12 cellular contexts compared by ENCODE assay signal in the genomic region with DNA sequence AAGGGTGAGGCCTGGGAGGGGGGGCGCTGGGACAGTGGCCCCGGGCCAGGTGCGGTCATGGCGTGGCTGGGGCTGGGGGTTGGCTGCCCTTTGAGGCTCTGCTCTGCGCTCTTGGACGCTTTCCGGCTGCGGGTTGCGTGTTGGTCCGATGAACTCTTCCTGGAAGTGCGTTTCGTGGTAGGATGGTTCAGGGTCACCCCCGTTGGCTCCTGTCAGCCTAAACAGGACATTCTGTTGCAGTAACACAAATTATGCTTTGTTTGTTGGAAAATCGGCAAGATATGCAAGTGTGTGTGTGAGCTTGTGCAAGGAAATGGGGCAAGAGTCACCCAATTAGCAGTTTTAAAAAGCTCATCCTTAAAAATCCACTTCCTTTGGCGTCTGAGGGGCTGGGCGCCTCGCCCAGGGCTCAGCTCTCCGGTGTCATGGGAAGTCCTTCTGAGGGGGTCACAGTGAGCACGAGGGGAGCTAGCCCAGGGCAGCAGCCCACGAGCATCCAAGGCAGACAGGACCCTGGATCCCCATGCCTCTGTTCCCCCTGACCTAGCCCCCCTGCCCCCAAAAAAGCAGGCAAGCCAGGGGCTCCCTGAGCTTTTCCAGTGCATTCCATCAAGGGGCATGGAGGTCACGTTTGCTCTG. TPM values are rescaled to one million over a fixed set of nuclear protein-coding genes. Genes with fewer than 3 reads are reported as not detected.
DNase-seq lines count a peak whose midpoint lies in the region; ATAC-seq, FAIRE-seq and TF ChIP-seq lines count a peak whose summit lies in the region.
"Had no signal": no experiment of that assay in that cellular context is flagged by ENCODE, and none has a peak within 500 bp of the region (broad histone marks: within the 10 kb centered on the region; RNA-seq: fewer than 3 reads in every experiment).

No MANE protein-coding gene starts in this region.

- H3K4me1 ChIP-seq in heart right ventricle = peaks cover 0 to 19% (median 8%) of the 10 kb centered on the region in 9 donors
- H3K4me1 ChIP-seq in small intestine (ENCODE audit: control insufficient read depth in 2 of 2, insufficient read depth in 1 of 2, low read depth in 1 of 2, low read length in 1 of 2) = no peaks in the 10 kb centered on the region

- H3K27me3 ChIP-seq in heart right ventricle (peaks cover 0 to 19% (median 0%) of the 10 kb centered on the region in 7 donors), small intestine (ENCODE audit: control insufficient read depth in 2 of 2, insufficient read depth in 2 of 2, low read length in 2 of 2) (no peaks in the 10 kb centered on the region)

- H3K27ac ChIP-seq in heart right ventricle (no peak overlapping the region), small intestine (ENCODE audit: low read depth in 1 of 2, low read length in 1 of 2) (peak overlapping the region in 1 of 2 donors; percentile 79)

- DNase-seq in cardiac septum (ENCODE audit: low spot score) (peak; percentile 47), heart right ventricle (no peak), fibroblast of gingiva (ENCODE audit: low read depth) (peak; percentile 64), omental fat pad (ENCODE audit: low spot score) (peak; percentile 21), small intestine (no peak), A172 (ENCODE audit: low spot score) (no peak), T-helper 2 cell (no peak), DMS53 (lab: John Stamatoyannopoulos, UW) (no peak)
- DNase-seq: DMS79, NCI-H187 treated with DMSO at 0.1 percent for 48 hours had no signal

- intact Hi-C loops in cardiac septum (cut with DNase I) (no loop called here), heart right ventricle (cut with DNase I) (no loop called here)

- H3K36me3 ChIP-seq in heart right ventricle (no peaks in the 10 kb centered on the region), small intestine (ENCODE audit: control insufficient read depth in 2 of 2, insufficient read depth in 2 of 2, low read length in 2 of 2) (no peaks in the 10 kb centered on the region)

- no peak overlapping the region for H3K4me3 ChIP-seq in heart right ventricle
- H3K4me3 ChIP-seq in small intestine (ENCODE audit: low read depth in 1 of 2, low read length in 2 of 2) = no peak overlapping the region
- H3K4me3 ChIP-seq: smooth muscle cell had no signal

- H3K9me3 ChIP-seq in heart right ventricle (no peaks in the 10 kb centered on the region), small intestine (ENCODE audit: control insufficient read depth, low read depth) (no peaks in the 10 kb centered on the region)

- TF ChIP-seq CTCF in heart right ventricle (IDR thresholded peaks at IDR 0.05) = no peak
- TF ChIP-seq CTCF in omental fat pad (IDR thresholded peaks at IDR 0.05) = no peak

- ATAC-seq in heart right ventricle (no peak), omental fat pad (ENCODE audit: low FRiP score) (peak; percentile 33)

- no peak for FAIRE-seq in small intestine (lab: Jason Lieb, UNC)
- FAIRE-seq: TTC549 had no signal

- WGBS in heart right ventricle, 2 donors = 61 to 68% methylated on average over 21 of the region's 21 CpGs
- WGBS in small intestine, 3 donors = 57 to 66% (median 60%) methylated on average over 21 of the region's 21 CpGs

RNA-seq across cellular contexts. Expression of a gene that starts 22.2 kb away (rescaled TPM):
- 214 TPM for total RNA-seq in cardiac septum
- total RNA-seq in heart right ventricle = 100 to 1,000 TPM in 3 of 10 donors, 10 to 100 TPM in 6, not detected in 1; 21.4 to 172 (median 66.8) TPM
- polyA plus RNA-seq in heart right ventricle = not detected
- total RNA-seq in omental fat pad = not detected
- polyA plus RNA-seq in small intestine = not detected
- not detected in 2 replicates for total RNA-seq in A172 (2014; rRNA removed; shearing (Covaris generic))
- total RNA-seq: smooth muscle cell had no signal
- polyA plus RNA-seq: smooth muscle cell had no signal

RNA-seq across cellular contexts. Expression of a gene that starts 50.7 kb away (rescaled TPM):
- total RNA-seq in cardiac septum = 16.6 TPM
- 10 to 100 TPM; 16.1 to 22.5 (median 18.1) TPM for total RNA-seq in heart right ventricle
- polyA plus RNA-seq in heart right ventricle = 10 to 100 TPM; 14.0 to 17.8 TPM
- total RNA-seq in omental fat pad = 10 to 100 TPM; 16.1 to 28.2 (median 19.7) TPM
- 10 to 100 TPM; 14.6 to 36.7 (median 19.7) TPM for polyA plus RNA-seq in small intestine
- total RNA-seq in A172 (2014; rRNA removed; shearing (Covaris generic)) = 35.7 and 42.3 TPM in 2 replicates

Comparison
In these comparisons a context has a peak if more than half of its experiments do, and no peak if none do; other contexts are left out.
1. DNase-seq: peak in cardiac septum (single experiment), fibroblast of gingiva (single experiment) and omental fat pad (single experiment); none in heart right ventricle (0 of 2), small intestine (single experiment), A172 (single experiment), T-helper 2 cell (0 of 5) and DMS53 (single experiment).